In the genomic region with DNA sequence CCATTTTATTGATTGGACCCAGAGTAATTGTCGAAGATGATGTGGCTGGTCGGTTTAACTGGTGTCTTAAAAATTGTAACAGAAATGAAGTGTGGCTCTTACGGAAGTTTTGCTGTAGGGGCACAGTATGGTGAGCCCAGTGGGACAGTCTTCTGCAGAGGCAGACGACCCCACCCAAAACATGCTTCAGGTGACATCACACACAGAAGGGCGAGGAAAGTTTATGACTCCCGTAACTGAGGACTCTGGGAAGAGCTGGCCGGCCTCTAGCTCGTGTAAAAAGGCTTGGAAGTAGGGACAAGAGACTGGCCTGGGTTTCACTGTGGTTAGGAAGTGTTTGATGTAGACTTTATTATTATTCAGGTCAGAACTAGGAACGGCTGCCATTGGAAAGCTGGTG, we compare ENCODE assay signal across 37 cellular contexts.
"Had no signal": no experiment of that assay in that cellular context is flagged by ENCODE, and none has a peak within 500 bp of the region (broad histone marks: within the 10 kb centered on the region; RNA-seq: fewer than 3 reads in every experiment).

No MANE protein-coding gene starts in this region.

- H3K4me1 Mint-ChIP-seq: activated naive CD4-positive, alpha-beta T cell treated with anti-CD3 and anti-CD28 coated beads, Interleukin-2, amount 10 ng/mL, durations not matched to agents 7 days and 5 days; activated naive CD4-positive, alpha-beta T cell treated with anti-CD3 and anti-CD28 coated beads, Interleukin-2, amount 50 U/mL, for 24 hours; activated naive CD8-positive, alpha-beta T cell treated with anti-CD3 and anti-CD28 coated beads for 36 hours; activated naive CD8-positive, alpha-beta T cell treated with anti-CD3 and anti-CD28 coated beads, Interleukin-2, amount 10 ng/mL, durations not matched to agents 7 days and 5 days; activated T-helper 17 cell treated with anti-CD3 and anti-CD28 coated beads, Interleukin-2, amount 50 U/mL, for 72 hours; brain; central memory CD8-positive, alpha-beta T cell had no signal

- H3K9me3 ChIP-seq: ascending aorta, body of pancreas, breast epithelium had no signal

- ATAC-seq: activated naive CD4-positive, alpha-beta T cell treated with anti-CD3 and anti-CD28 coated beads, Interleukin-2, amount 50 U/mL, for 72 hours; activated naive CD8-positive, alpha-beta T cell treated with anti-CD3 and anti-CD28 coated beads, Interleukin-2, amount 50 U/mL, for 24 hours; activated T-cell treated with anti-CD3 and anti-CD28 coated beads, Interleukin-2, amount 50 U/mL, for 4 hours; activated T-cell treated with anti-CD3 and anti-CD28 coated beads, Interleukin-2, amount 50 U/mL, for 72 hours; activated T-helper 17 cell treated with anti-CD3 and anti-CD28 coated beads, Interleukin-2, amount 50 U/mL, for 72 hours; body of pancreas had no signal

- H3K4me3 Mint-ChIP-seq: activated naive CD4-positive, alpha-beta T cell treated with anti-CD3 and anti-CD28 coated beads for 36 hours; activated naive CD4-positive, alpha-beta T cell treated with anti-CD3 and anti-CD28 coated beads, Interleukin-2, amount 10 ng/mL, durations not matched to agents 7 days and 5 days; activated naive CD4-positive, alpha-beta T cell treated with anti-CD3 and anti-CD28 coated beads, Interleukin-2, amount 50 U/mL, for 24 hours; activated naive CD8-positive, alpha-beta T cell; activated naive CD8-positive, alpha-beta T cell treated with anti-CD3 and anti-CD28 coated beads for 36 hours; activated naive CD8-positive, alpha-beta T cell treated with anti-CD3 and anti-CD28 coated beads, Interleukin-2, amount 10 ng/mL, durations not matched to agents 7 days and 5 days; activated naive CD8-positive, alpha-beta T cell treated with anti-CD3 and anti-CD28 coated beads, Interleukin-2, amount 50 U/mL, for 24 hours; activated T-cell treated with anti-CD3 and anti-CD28 coated beads, Interleukin-2, amount 50 U/mL, for 24 hours; activated T-cell treated with anti-CD3 and anti-CD28 coated beads, Interleukin-2, amount 50 U/mL, for 4 hours; activated T-cell treated with anti-CD3 and anti-CD28 coated beads, Interleukin-2, amount 50 U/mL, for 72 hours; activated T-helper 1 cell treated with anti-CD3 and anti-CD28 coated beads, Interleukin-12 subunit alpha, Interleukin-12 subunit beta, Interleukin-2, Interleukin-4 antibody, amounts not matched to agents 30 ng/mL and 10 ng/mL and 1 ng/mL, durations not matched to agents 14 hours and 24 hours and 36 hours; activated T-helper 17 cell treated with anti-CD3 and anti-CD28 coated beads, Interleukin-2, amount 50 U/mL, for 72 hours; brain; central memory CD8-positive, alpha-beta T cell had no signal

- DNase-seq: activated effector memory CD4-positive, alpha-beta T cell treated with Interleukin-2 at 50 U/mL for 16 hours; activated gamma-delta T cell; activated gamma-delta T cell treated with Interleukin-2 at 50 U/mL for 16 hours; activated naive CD4-positive, alpha-beta T cell; activated naive CD4-positive, alpha-beta T cell treated with anti-CD3 and anti-CD28 coated beads for 36 hours; activated naive CD4-positive, alpha-beta T cell treated with anti-CD3 and anti-CD28 coated beads, Interleukin-2, amount 10 ng/mL, durations not matched to agents 7 days and 5 days; activated naive CD4-positive, alpha-beta T cell treated with anti-CD3 and anti-CD28 coated beads, Interleukin-2, amount 50 U/mL, for 16 hours; activated naive CD4-positive, alpha-beta T cell treated with Interleukin-2 at 50 U/mL for 16 hours; activated naive CD8-positive, alpha-beta T cell treated with anti-CD3 and anti-CD28 coated beads for 36 hours; activated naive CD8-positive, alpha-beta T cell treated with anti-CD3 and anti-CD28 coated beads, Interleukin-2, amount 10 ng/mL, durations not matched to agents 7 days and 5 days; activated naive CD8-positive, alpha-beta T cell treated with anti-CD3 and anti-CD28 coated beads, Interleukin-2, amount 50 U/mL, for 24 hours; activated T-cell treated with anti-CD3 and anti-CD28 coated beads for 4 hours; activated T-cell treated with anti-CD3 and anti-CD28 coated beads, Interleukin-2, amount 50 U/mL, for 1 hour; activated T-cell treated with anti-CD3 and anti-CD28 coated beads, Interleukin-2, amount 50 U/mL, for 24 hours; activated T-cell treated with anti-CD3 and anti-CD28 coated beads, Interleukin-2, amount 50 U/mL, for 4 hours; activated T-cell treated with anti-CD3 and anti-CD28 coated beads, Interleukin-2, amount 50 U/mL, for 48 hours; activated T-cell treated with anti-CD3 and anti-CD28 coated beads, Interleukin-2, amount 50 U/mL, for 72 hours; amniotic stem cell; amygdala; anterior cingulate cortex; aorta; body of pancreas; brain microvascular endothelial cell; caudate nucleus; central memory CD4-positive, alpha-beta T cell; cerebellar nuclear complex had no signal

- H3K36me3 ChIP-seq: ascending aorta, brain microvascular endothelial cell, breast epithelium, cardiac muscle cell had no signal

- H3K27ac ChIP-seq: ascending aorta, body of pancreas, brain microvascular endothelial cell, breast epithelium, cardiac muscle cell had no signal

- H3K36me3 Mint-ChIP-seq: activated naive CD4-positive, alpha-beta T cell treated with anti-CD3 and anti-CD28 coated beads, Interleukin-2, amount 10 ng/mL, durations not matched to agents 7 days and 5 days; activated naive CD4-positive, alpha-beta T cell treated with anti-CD3 and anti-CD28 coated beads, Interleukin-2, amount 50 U/mL, for 24 hours; activated naive CD4-positive, alpha-beta T cell treated with anti-CD3 and anti-CD28 coated beads, Interleukin-2, amount 50 U/mL, for 72 hours; activated naive CD8-positive, alpha-beta T cell; activated naive CD8-positive, alpha-beta T cell treated with anti-CD3 and anti-CD28 coated beads for 36 hours; activated naive CD8-positive, alpha-beta T cell treated with anti-CD3 and anti-CD28 coated beads, Interleukin-2, amount 10 ng/mL, durations not matched to agents 7 days and 5 days; brain had no signal

- H3K27me3 ChIP-seq: ascending aorta, body of pancreas, brain microvascular endothelial cell, cardiac muscle cell had no signal

- H3K4me3 ChIP-seq: ascending aorta, body of pancreas, breast epithelium, cardiac muscle cell had no signal

- H3K4me1 ChIP-seq: ascending aorta, body of pancreas, breast epithelium had no signal

- H3K9me3 Mint-ChIP-seq: activated naive CD4-positive, alpha-beta T cell treated with anti-CD3 and anti-CD28 coated beads for 36 hours; activated naive CD4-positive, alpha-beta T cell treated with anti-CD3 and anti-CD28 coated beads, Interleukin-2, amount 10 ng/mL, durations not matched to agents 7 days and 5 days; activated naive CD4-positive, alpha-beta T cell treated with anti-CD3 and anti-CD28 coated beads, Interleukin-2, amount 50 U/mL, for 24 hours; activated naive CD4-positive, alpha-beta T cell treated with anti-CD3 and anti-CD28 coated beads, Interleukin-2, amount 50 U/mL, for 72 hours; activated naive CD8-positive, alpha-beta T cell treated with anti-CD3 and anti-CD28 coated beads for 36 hours; activated naive CD8-positive, alpha-beta T cell treated with anti-CD3 and anti-CD28 coated beads, Interleukin-2, amount 50 U/mL, for 24 hours; activated T-cell treated with anti-CD3 and anti-CD28 coated beads, Interleukin-2, amount 50 U/mL, for 24 hours; activated T-cell treated with anti-CD3 and anti-CD28 coated beads, Interleukin-2, amount 50 U/mL, for 4 hours; activated T-helper 1 cell treated with anti-CD3 and anti-CD28 coated beads, Interleukin-12 subunit alpha, Interleukin-12 subunit beta, Interleukin-2, Interleukin-4 antibody, amounts not matched to agents 30 ng/mL and 10 ng/mL and 1 ng/mL, durations not matched to agents 14 hours and 24 hours and 36 hours; activated T-helper 17 cell treated with anti-CD3 and anti-CD28 coated beads, Interleukin-2, amount 50 U/mL, for 72 hours; activated T-helper 2 cell treated with anti-CD3 and anti-CD28 coated beads, Interferon-gamma antibody, Interleukin-2, Interleukin-4, amounts not matched to agents 10 μg/mL and 5 μg/mL and 100 μg/mL, durations not matched to agents 14 hours and 24 hours and 36 hours; brain; central memory CD8-positive, alpha-beta T cell had no signal

- H3K27ac Mint-ChIP-seq: activated naive CD4-positive, alpha-beta T cell treated with anti-CD3 and anti-CD28 coated beads for 36 hours; activated naive CD4-positive, alpha-beta T cell treated with anti-CD3 and anti-CD28 coated beads, Interleukin-2, amount 10 ng/mL, durations not matched to agents 7 days and 5 days; activated naive CD4-positive, alpha-beta T cell treated with anti-CD3 and anti-CD28 coated beads, Interleukin-2, amount 50 U/mL, for 24 hours; activated naive CD4-positive, alpha-beta T cell treated with anti-CD3 and anti-CD28 coated beads, Interleukin-2, amount 50 U/mL, for 72 hours; activated naive CD8-positive, alpha-beta T cell; activated naive CD8-positive, alpha-beta T cell treated with anti-CD3 and anti-CD28 coated beads for 36 hours; activated naive CD8-positive, alpha-beta T cell treated with anti-CD3 and anti-CD28 coated beads, Interleukin-2, amount 10 ng/mL, durations not matched to agents 7 days and 5 days; activated naive CD8-positive, alpha-beta T cell treated with anti-CD3 and anti-CD28 coated beads, Interleukin-2, amount 50 U/mL, for 24 hours; activated T-cell treated with anti-CD3 and anti-CD28 coated beads, Interleukin-2, amount 50 U/mL, for 24 hours; activated T-cell treated with anti-CD3 and anti-CD28 coated beads, Interleukin-2, amount 50 U/mL, for 72 hours; activated T-helper 1 cell treated with anti-CD3 and anti-CD28 coated beads, Interleukin-12 subunit alpha, Interleukin-12 subunit beta, Interleukin-2, Interleukin-4 antibody, amounts not matched to agents 30 ng/mL and 10 ng/mL and 1 ng/mL, durations not matched to agents 14 hours and 24 hours and 36 hours; activated T-helper 17 cell treated with anti-CD3 and anti-CD28 coated beads, Interleukin-2, amount 50 U/mL, for 72 hours; activated T-helper 2 cell treated with anti-CD3 and anti-CD28 coated beads, Interferon-gamma antibody, Interleukin-2, Interleukin-4, amounts not matched to agents 10 μg/mL and 5 μg/mL and 100 μg/mL, durations not matched to agents 14 hours and 24 hours and 36 hours had no signal
